30 cellular contexts compared by ENCODE assay signal in the genomic region with DNA sequence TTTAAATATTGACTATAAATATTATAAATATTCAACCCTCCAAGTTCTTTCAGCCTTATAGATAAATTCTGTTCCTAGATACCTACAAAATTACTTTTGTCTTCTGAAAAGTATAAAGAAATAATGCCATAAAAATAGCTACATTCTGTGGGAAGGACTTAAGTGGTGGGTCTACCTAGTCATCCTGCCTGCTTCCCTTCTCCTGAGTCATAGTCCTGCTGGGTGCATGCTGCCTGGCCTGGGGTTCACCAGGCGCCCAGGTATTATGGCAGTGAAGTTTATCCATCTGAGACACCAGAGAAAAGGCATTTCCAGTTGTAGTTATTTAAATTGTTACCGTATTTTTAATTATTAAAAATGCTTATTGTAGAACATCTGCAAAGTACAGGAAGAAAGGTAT.
"Had no signal": no experiment of that assay in that cellular context is flagged by ENCODE, and none has a peak within 500 bp of the region (broad histone marks: within the 10 kb centered on the region; RNA-seq: fewer than 3 reads in every experiment).

No MANE protein-coding gene starts in this region.

- H3K4me1 Mint-ChIP-seq: activated CD4-positive, alpha-beta T cell treated with anti-CD3 and anti-CD28 coated beads, Interleukin-2, amount 10 ng/mL, durations not matched to agents 24 days and 14 days; activated naive CD4-positive, alpha-beta T cell treated with anti-CD3 and anti-CD28 coated beads, Interleukin-2, amount 10 ng/mL, durations not matched to agents 7 days and 5 days; immature natural killer cell; neural crest cell had no signal

- H3K36me3 Mint-ChIP-seq: activated CD4-positive, alpha-beta memory T cell treated with anti-CD3 and anti-CD28 coated beads for 36 hours; activated naive CD4-positive, alpha-beta T cell treated with anti-CD3 and anti-CD28 coated beads, Interleukin-2, amount 10 ng/mL, durations not matched to agents 7 days and 5 days; activated naive CD8-positive, alpha-beta T cell treated with anti-CD3 and anti-CD28 coated beads, Interleukin-2, amount 10 ng/mL, durations not matched to agents 7 days and 5 days; brain; immature natural killer cell; naive thymus-derived CD8-positive, alpha-beta T cell had no signal

- H3K27ac Mint-ChIP-seq: activated CD4-positive, alpha-beta memory T cell treated with anti-CD3 and anti-CD28 coated beads for 36 hours; activated CD4-positive, alpha-beta T cell treated with anti-CD3 and anti-CD28 coated beads, Interleukin-2, amount 10 ng/mL, durations not matched to agents 24 days and 14 days; activated naive CD4-positive, alpha-beta T cell treated with anti-CD3 and anti-CD28 coated beads, Interleukin-2, amount 10 ng/mL, durations not matched to agents 7 days and 5 days; activated naive CD8-positive, alpha-beta T cell treated with anti-CD3 and anti-CD28 coated beads, Interleukin-2, amount 10 ng/mL, durations not matched to agents 7 days and 5 days; activated T-cell treated with anti-CD3 and anti-CD28 coated beads, Interleukin-2, amount 50 U/mL, for 24 hours; brain; immature natural killer cell; naive thymus-derived CD8-positive, alpha-beta T cell; T-helper 1 cell treated with Interleukin-12 subunit alpha and Interleukin-12 subunit beta and Interleukin-4 antibody, amounts not matched to agents 30 μg/mL and 1 μg/mL, for 36 hours had no signal

- H3K27ac ChIP-seq: ascending aorta, coronary artery, dorsolateral prefrontal cortex, testis, WERI-Rb-1 had no signal

- DNase-seq: activated CD4-positive, alpha-beta memory T cell treated with anti-CD3 and anti-CD28 coated beads for 36 hours; activated CD4-positive, alpha-beta T cell treated with anti-CD3 and anti-CD28 coated beads, Interleukin-2, amount 10 ng/mL, durations not matched to agents 24 days and 14 days; activated CD8-positive, alpha-beta memory T cell treated with anti-CD3 and anti-CD28 coated beads, Interleukin-2, amount 50 U/mL, for 48 hours; activated gamma-delta T cell; activated naive CD4-positive, alpha-beta T cell treated with anti-CD3 and anti-CD28 coated beads, Interleukin-2, amount 10 ng/mL, durations not matched to agents 7 days and 5 days; activated naive CD8-positive, alpha-beta T cell treated with anti-CD3 and anti-CD28 coated beads, Interleukin-2, amount 10 ng/mL, durations not matched to agents 7 days and 5 days; activated T-cell treated with anti-CD3 and anti-CD28 coated beads, Interleukin-2, amount 50 U/mL, for 24 hours; dorsolateral prefrontal cortex; effector memory CD4-positive, alpha-beta T cell; erythroblast; head of caudate nucleus; hypothalamus; immature natural killer cell; kidney; mesenchymal stem cell; naive thymus-derived CD8-positive, alpha-beta T cell; nucleus accumbens; right cardiac atrium; stimulated activated CD4-positive, alpha-beta T cell treated with anti-CD3 and anti-CD28 coated beads, Interleukin-4, amount 100 ng/mL, for 1 hour; stimulated activated naive CD8-positive, alpha-beta T cell treated with anti-CD3 and anti-CD28 coated beads, Interleukin-15, Interleukin-2, amounts not matched to agents 100 U/mL and 50 U/mL, for 24 hours; T-helper 9 cell; testis; trophoblast cell; WERI-Rb-1 had no signal

- H3K27me3 Mint-ChIP-seq: activated CD4-positive, alpha-beta memory T cell treated with anti-CD3 and anti-CD28 coated beads for 36 hours; activated naive CD8-positive, alpha-beta T cell treated with anti-CD3 and anti-CD28 coated beads, Interleukin-2, amount 10 ng/mL, durations not matched to agents 7 days and 5 days; activated T-cell treated with anti-CD3 and anti-CD28 coated beads, Interleukin-2, amount 50 U/mL, for 24 hours; brain; naive thymus-derived CD8-positive, alpha-beta T cell had no signal

- H3K4me3 Mint-ChIP-seq: activated CD4-positive, alpha-beta memory T cell treated with anti-CD3 and anti-CD28 coated beads for 36 hours; activated CD4-positive, alpha-beta T cell treated with anti-CD3 and anti-CD28 coated beads, Interleukin-2, amount 10 ng/mL, durations not matched to agents 24 days and 14 days; activated naive CD4-positive, alpha-beta T cell treated with anti-CD3 and anti-CD28 coated beads, Interleukin-2, amount 10 ng/mL, durations not matched to agents 7 days and 5 days; activated naive CD8-positive, alpha-beta T cell treated with anti-CD3 and anti-CD28 coated beads, Interleukin-2, amount 10 ng/mL, durations not matched to agents 7 days and 5 days; activated T-cell treated with anti-CD3 and anti-CD28 coated beads, Interleukin-2, amount 50 U/mL, for 24 hours; brain; immature natural killer cell; naive thymus-derived CD8-positive, alpha-beta T cell; neural crest cell; T-helper 1 cell treated with Interleukin-12 subunit alpha and Interleukin-12 subunit beta and Interleukin-4 antibody, amounts not matched to agents 30 μg/mL and 1 μg/mL, for 36 hours had no signal

- H3K9me3 Mint-ChIP-seq: activated CD4-positive, alpha-beta memory T cell treated with anti-CD3 and anti-CD28 coated beads for 36 hours; activated CD4-positive, alpha-beta T cell treated with anti-CD3 and anti-CD28 coated beads, Interleukin-2, amount 10 ng/mL, durations not matched to agents 24 days and 14 days; activated naive CD4-positive, alpha-beta T cell treated with anti-CD3 and anti-CD28 coated beads, Interleukin-2, amount 10 ng/mL, durations not matched to agents 7 days and 5 days; activated naive CD8-positive, alpha-beta T cell treated with anti-CD3 and anti-CD28 coated beads, Interleukin-2, amount 10 ng/mL, durations not matched to agents 7 days and 5 days; activated T-cell treated with anti-CD3 and anti-CD28 coated beads, Interleukin-2, amount 50 U/mL, for 24 hours; brain; immature natural killer cell; naive thymus-derived CD8-positive, alpha-beta T cell; neural crest cell; T-helper 1 cell treated with Interleukin-12 subunit alpha and Interleukin-12 subunit beta and Interleukin-4 antibody, amounts not matched to agents 30 μg/mL and 1 μg/mL, for 36 hours had no signal

- ATAC-seq: activated CD4-positive, CD25-positive, alpha-beta regulatory T cell treated with anti-CD3 and anti-CD28 coated beads, Interleukin-2, amount 50 U/mL, for 24 hours; naive thymus-derived CD8-positive, alpha-beta T cell; right cardiac atrium; stimulated activated naive CD8-positive, alpha-beta T cell treated with anti-CD3 and anti-CD28 coated beads, Interleukin-15, Interleukin-2, amounts not matched to agents 100 U/mL and 50 U/mL, for 24 hours had no signal

- H3K36me3 ChIP-seq: ascending aorta, WERI-Rb-1 had no signal

- H3K4me1 ChIP-seq: ascending aorta, testis had no signal

- H3K4me3 ChIP-seq: ascending aorta, coronary artery, dorsolateral prefrontal cortex, testis had no signal

- H3K27me3 ChIP-seq: ascending aorta, dorsolateral prefrontal cortex, testis had no signal

- H3K9me3 ChIP-seq: ascending aorta, testis had no signal
